In genomic region chr3:140370686-140371085, GRCh38 we compare ENCODE assay signal across 23 cellular contexts.
"Had no signal": no experiment of that assay in that cellular context is flagged by ENCODE, and none has a peak within 500 bp of the region (broad histone marks: within the 10 kb centered on the region; RNA-seq: fewer than 3 reads in every experiment).

No MANE protein-coding gene starts in this region.

- H3K4me3 ChIP-seq: breast epithelium, gastrocnemius medialis, right lobe of liver, skin epidermis, stomach, suprapubic skin, tibial nerve had no signal

- H3K27ac ChIP-seq: breast epithelium, gastrocnemius medialis, right lobe of liver, skin epidermis, stomach, suprapubic skin, tibial nerve had no signal

- H3K4me1 ChIP-seq: breast epithelium, gastrocnemius medialis, right lobe of liver, stomach, suprapubic skin, tibial nerve had no signal

- ATAC-seq: activated T-cell treated with anti-CD3 and anti-CD28 coated beads, Interleukin-2, amount 50 U/mL, for 4 hours; esophagus mucosa; gastrocnemius medialis; stimulated activated memory B cell treated with anti-CD40 and anti-IgM and Interleukin-4, amounts not matched to agents 10 μg/mL and 1 μg/mL and 100 μg/mL, for 72 hours had no signal

- H3K36me3 ChIP-seq: breast epithelium, gastrocnemius medialis, right lobe of liver, stomach, suprapubic skin, tibial nerve had no signal

- DNase-seq: activated CD4-positive, alpha-beta T cell treated with anti-CD3 and anti-CD28 coated beads for 4 hours; activated CD4-positive, alpha-beta T cell treated with anti-CD3 and anti-CD28 coated beads, Interleukin-2, amount 50 U/mL, for 48 hours; activated CD4-positive, CD25-positive, alpha-beta regulatory T cell; activated CD8-positive, alpha-beta memory T cell treated with anti-CD3 and anti-CD28 coated beads, Interleukin-2, amount 50 U/mL, for 48 hours; activated naive CD4-positive, alpha-beta T cell; activated naive CD8-positive, alpha-beta T cell treated with anti-CD3 and anti-CD28 coated beads for 36 hours; activated T-cell treated with anti-CD3 and anti-CD28 coated beads, Interleukin-2, amount 50 U/mL, for 4 hours; effector memory CD4-positive, alpha-beta T cell; gastrocnemius medialis; head of caudate nucleus; hypothalamus; naive B cell; occipital lobe; right lobe of liver; stimulated activated CD4-positive, alpha-beta T cell treated with anti-CD3 and anti-CD28 coated beads, Interleukin-2, amount 100 ng/mL, for 24 hours; stomach; T1000 had no signal

- H3K9me3 ChIP-seq: gastrocnemius medialis, right lobe of liver, suprapubic skin had no signal

- H3K27me3 ChIP-seq: breast epithelium, gastrocnemius medialis, right lobe of liver, stomach, suprapubic skin, tibial nerve had no signal
